ENCODE assay signal across 8 cellular contexts in genomic region chr3:195558602-195559001, GRCh38. TPM values are rescaled to one million over a fixed set of nuclear protein-coding genes. Genes with fewer than 3 reads are reported as not detected.
DNase-seq lines count a peak whose midpoint lies in the region; ATAC-seq and TF ChIP-seq lines count a peak whose summit lies in the region.

No MANE protein-coding gene starts in this region.

- peak; percentile 50 for TF ChIP-seq CTCF in MCF 10A (IDR thresholded peaks at IDR 0.05; ENCODE audit: unreplicated experiment)

- ATAC-seq in GM21619 (IDR thresholded peaks at IDR 0.05; ENCODE audit: unreplicated experiment) (peak; percentile 48), GM19324 (IDR thresholded peaks at IDR 0.05; ENCODE audit: low FRiP score, unreplicated experiment) (no peak), GM18511 (IDR thresholded peaks at IDR 0.05; ENCODE audit: unreplicated experiment) (no peak)
- peak; percentile 72 for ATAC-seq in naive thymus-derived CD4-positive, alpha-beta T cell

- peaks cover 0 to 37% of the 10 kb centered on the region in 2 donors for H3K4me1 ChIP-seq in naive thymus-derived CD4-positive, alpha-beta T cell (ENCODE audit: control insufficient read depth in 2 of 2, insufficient read depth in 2 of 2, low read length in 2 of 2)

- H3K9me3 ChIP-seq in naive thymus-derived CD4-positive, alpha-beta T cell (ENCODE audit: control insufficient read depth in 2 of 3, low read length in 3 of 3) = no peaks in the 10 kb centered on the region

- H3K27ac Mint-ChIP-seq in MCF 10A (ENCODE audit: low read depth, unreplicated experiment) = no peak overlapping the region
- H3K27ac Mint-ChIP-seq in naive thymus-derived CD4-positive, alpha-beta T cell = peak overlapping the region in 8 of 9 donors; percentile 46 to 83 (median 68)

- BruUV-seq in MCF 10A (replicated peaks; lab: Mats Ljungman, UMichigan) = no TSS peak

- H3K4me3 Mint-ChIP-seq in MCF 10A (ENCODE audit: unreplicated experiment) = no peak overlapping the region
- peak overlapping the region in 1 of 10 donors; percentile 33 for H3K4me3 Mint-ChIP-seq in naive thymus-derived CD4-positive, alpha-beta T cell

- peaks cover 15% of the 10 kb centered on the region for H3K4me1 Mint-ChIP-seq in MCF 10A (ENCODE audit: insufficient read depth, unreplicated experiment)
- H3K4me1 Mint-ChIP-seq in naive thymus-derived CD4-positive, alpha-beta T cell = peaks cover 20 to 45% (median 38%) of the 10 kb centered on the region in 7 donors

- H3K27ac ChIP-seq in naive thymus-derived CD4-positive, alpha-beta T cell (ENCODE audit: low read depth, low read length) = no peak overlapping the region

- DNase-seq in COR-L47 (lab: John Stamatoyannopoulos, UW) (peak; percentile 67), NCI-H345 treated with DMSO at 0.1 percent for 48 hours (lab: John Stamatoyannopoulos, UW; ENCODE audit: unreplicated experiment) (peak; percentile 14), MCF 10A (ENCODE audit: unreplicated experiment) (peak; percentile 63), AG20443 (ENCODE audit: low spot score) (no peak)
- peak in 7 of 9 donors; percentile 56 to 75 (median 67) for DNase-seq in naive thymus-derived CD4-positive, alpha-beta T cell

- intact Hi-C loops in MCF 10A (cut with micrococcal nuclease) = no loop called here
- intact Hi-C loops in naive thymus-derived CD4-positive, alpha-beta T cell (cut with micrococcal nuclease) = loop anchor here (1.0 to 5.0 kb wide), 9 partner anchors 8 to 357 kb away; partner anchors contain the start of genes PPP1R2 (in 1 of the 2) and XXYLT1 (in 1 of the 2)

- CTCF ChIA-PET in MCF 10A (lab: Yijun Ruan, JAX) = interaction anchor here (0.6 to 1.2 kb wide), 3 partner anchors 9 to 42 kb away, joined by 3 to 4 read pairs (median 3); no protein-coding TSS in a partner anchor
- CTCF ChIA-PET in naive thymus-derived CD4-positive, alpha-beta T cell (lab: Charles Lee) = interaction anchor here (0.7 to 1.2 kb wide), 6 partner anchors 13 to 296 kb away, joined by 3 to 10 read pairs (median 4); partner anchors contain the start of gene XXYLT1

- POLR2A ChIA-PET in MCF 10A (lab: Yijun Ruan, JAX) = no interaction called here
- POLR2A ChIA-PET in naive thymus-derived CD4-positive, alpha-beta T cell (lab: Charles Lee) = interaction anchor here (0.6 to 10.7 kb wide), 2 partner anchors 17 to 51 kb away, joined by 3 to 224 read pairs; partner anchors contain the start of gene PPP1R2

- H3K4me3 ChIP-seq in naive thymus-derived CD4-positive, alpha-beta T cell (ENCODE audit: low read length) = no peak overlapping the region

- H3K36me3 ChIP-seq in naive thymus-derived CD4-positive, alpha-beta T cell (ENCODE audit: control insufficient read depth in 2 of 3, insufficient read depth in 3 of 3, low read length in 3 of 3) = no peaks in the 10 kb centered on the region

- no peaks in the 10 kb centered on the region for H3K9me3 Mint-ChIP-seq in MCF 10A (ENCODE audit: unreplicated experiment)
- H3K9me3 Mint-ChIP-seq in naive thymus-derived CD4-positive, alpha-beta T cell = no peaks in the 10 kb centered on the region

- no peaks in the 10 kb centered on the region for H3K27me3 ChIP-seq in naive thymus-derived CD4-positive, alpha-beta T cell (ENCODE audit: control insufficient read depth in 2 of 2, insufficient read depth in 2 of 2, low read length in 2 of 2)

- H3K36me3 Mint-ChIP-seq in MCF 10A (ENCODE audit: insufficient read depth, unreplicated experiment) = no peaks in the 10 kb centered on the region
- no peaks in the 10 kb centered on the region for H3K36me3 Mint-ChIP-seq in naive thymus-derived CD4-positive, alpha-beta T cell

- H3K27me3 Mint-ChIP-seq in MCF 10A (ENCODE audit: insufficient read depth, unreplicated experiment) = peaks cover 20% of the 10 kb centered on the region
- H3K27me3 Mint-ChIP-seq in naive thymus-derived CD4-positive, alpha-beta T cell = no peaks in the 10 kb centered on the region

RNA-seq across cellular contexts. Expression of gene PPP1R2, which starts 15.5 kb away (rescaled TPM):
- total RNA-seq in MCF 10A (2022) = 53.0 and 68.6 TPM in 2 replicates
- total RNA-seq in naive thymus-derived CD4-positive, alpha-beta T cell = 100 to 1,000 TPM in 4 of 5 experiments, 10 to 100 TPM in 1; 76.1 to 160 (median 150) TPM
- 100 to 1,000 TPM; 299 to 329 TPM for polyA plus RNA-seq in naive thymus-derived CD4-positive, alpha-beta T cell

RNA-seq across cellular contexts. Expression of gene APOD, which starts 25.1 kb away (rescaled TPM):
- total RNA-seq in MCF 10A (2022) = 0.83 and 1.9 TPM in 2 replicates
- total RNA-seq in naive thymus-derived CD4-positive, alpha-beta T cell = under 1 TPM in 1 of 5 experiments, not detected in 4; 0.56 TPM
- not detected for polyA plus RNA-seq in naive thymus-derived CD4-positive, alpha-beta T cell

Comparison
In these comparisons a context has a peak if more than half of its experiments do, and no peak if none do; other contexts are left out.
1. ATAC-seq: peak in GM21619 (single experiment) and naive thymus-derived CD4-positive, alpha-beta T cell (single experiment); none in GM19324 (single experiment) and GM18511 (single experiment).